26 cellular contexts compared by ENCODE assay signal in genomic region chr3:5466059-5466458, GRCh38.
DNase-seq lines count a peak whose midpoint lies in the region; ATAC-seq and TF ChIP-seq lines count a peak whose summit lies in the region.
"Had no signal": no experiment of that assay in that cellular context is flagged by ENCODE, and none has a peak within 500 bp of the region (broad histone marks: within the 10 kb centered on the region; RNA-seq: fewer than 3 reads in every experiment).

No MANE protein-coding gene starts in this region.

- no peaks in the 10 kb centered on the region for H3K9me3 ChIP-seq in Karpas-422 (ENCODE audit: low read length)
- H3K9me3 ChIP-seq in upper lobe of right lung: no peaks in the 10 kb centered on the region
- H3K9me3 ChIP-seq: BE2C had no signal

- no peaks in the 10 kb centered on the region for H3K79me2 ChIP-seq in Karpas-422 (ENCODE audit: low read length)

- H3K9me2 ChIP-seq in Karpas-422 (replicated peaks; ENCODE audit: insufficient read depth, low read length): no peaks in the 10 kb centered on the region

- H3K4me3 ChIP-seq in Karpas-422 (ENCODE audit: low read length): no peak overlapping the region
- H3K4me3 ChIP-seq in NB4 (ENCODE audit: low read depth, low read length): no peak overlapping the region
- no peak overlapping the region for H3K4me3 ChIP-seq in upper lobe of right lung
- H3K4me3 ChIP-seq: GM12878, GM23338 had no signal

- H3K27me3 ChIP-seq in Karpas-422 (ENCODE audit: low read length): 0 out of 2 replicates have a peak, but pooled peaks cover 3% of the 10 kb centered on the region
- no peaks in the 10 kb centered on the region for H3K27me3 ChIP-seq in upper lobe of right lung
- H3K27me3 ChIP-seq: BE2C had no signal

- H3K36me3 ChIP-seq in Karpas-422 (ENCODE audit: insufficient read depth, low read length) (no peaks in the 10 kb centered on the region), upper lobe of right lung (no peaks in the 10 kb centered on the region)
- H3K36me3 ChIP-seq: BE2C had no signal

- TF ChIP-seq CTCF in NB4 (IDR thresholded peaks at IDR 0.05; ENCODE audit: low read depth, low read length) (no peak), upper lobe of right lung (IDR thresholded peaks at IDR 0.05) (no peak)

- intact Hi-C loops in upper lobe of right lung (cut with DNase I): no loop called here

- no peak overlapping the region for H3K27ac ChIP-seq in Karpas-422 (ENCODE audit: low read length)
- no peak overlapping the region for H3K27ac ChIP-seq in upper lobe of right lung

- H4K20me1 ChIP-seq in Karpas-422 (ENCODE audit: insufficient read depth, low read depth, low read length): no peaks in the 10 kb centered on the region

- DNase-seq in Karpas-422: no peak
- peak; percentile 35 for DNase-seq in NB4 (ENCODE audit: low read depth)
- peak; percentile 43 for DNase-seq in SKM-1 (lab: John Stamatoyannopoulos, UW; ENCODE audit: unreplicated experiment)
- no peak for DNase-seq in upper lobe of right lung
- no peak for DNase-seq in DMS79 treated with DMSO at 0.1 percent for 48 hours (lab: John Stamatoyannopoulos, UW)
- no peak for DNase-seq in inferior parietal cortex (ENCODE audit: extremely low spot score)
- no peak for DNase-seq in AG08395 (ENCODE audit: low spot score)
- DNase-seq: BE2C; CD4-positive, CD25-positive, alpha-beta regulatory T cell; EL; GDM1; H9; KG1; MM.1S; NCI-H1105 treated with DMSO at 0.1 percent for 48 hours; NCI-H146; NCI-H1930; NCI-H2107; NCI-H446; NCI-H526; NCI-H82; NK-92 treated with Interleukin-12 subunit alpha and Interleukin-12 subunit beta, amount 100 ng/mL, for 24 hours; SW 1271; T-helper 9 cell had no signal

- H3K4me1 ChIP-seq in Karpas-422 (ENCODE audit: low read length) (peaks cover 29% of the 10 kb centered on the region), upper lobe of right lung (no peaks in the 10 kb centered on the region)
- H3K4me1 ChIP-seq: BE2C had no signal

- TF ChIP-seq POLR2A in NB4 (IDR thresholded peaks at IDR 0.05; ENCODE audit: extremely low read depth, insufficient read length): no peak

- no peak overlapping the region for H3K9ac ChIP-seq in Karpas-422 (ENCODE audit: low read length)

- peak overlapping the region; percentile 35; the same call in 1 of the 2 replicates for H2AFZ ChIP-seq in Karpas-422 (ENCODE audit: low read length)
- H2AFZ ChIP-seq: GM23338 had no signal

- ATAC-seq in upper lobe of right lung: peak; percentile 64
- ATAC-seq: GM12878, GM23338 had no signal

- H3K4me2 ChIP-seq in Karpas-422 (ENCODE audit: low read depth, low read length, poor library complexity, severe bottlenecking): no peak overlapping the region
- H3K4me2 ChIP-seq: GM23338 had no signal

Comparison
In these comparisons a context has a peak if more than half of its experiments do, and no peak if none do; other contexts are left out.
1. DNase-seq: peak in NB4 (single experiment) and SKM-1 (single experiment); none in Karpas-422 (single experiment), upper lobe of right lung (single experiment), DMS79 treated with DMSO at 0.1 percent for 48 hours (single experiment), inferior parietal cortex (single experiment) and AG08395 (single experiment).